In genomic region chrX:22389544-22390243, GRCh38 we compare ENCODE assay signal across 14 cellular contexts.
A peak's percentile ranks its signal among the peaks of the same experiment; 100 is the strongest.
DNase-seq lines count a peak whose midpoint lies in the region; ATAC-seq, FAIRE-seq and TF ChIP-seq lines count a peak whose summit lies in the region.
"Had no signal": no experiment of that assay in that cellular context is flagged by ENCODE, and none has a peak within 500 bp of the region (broad histone marks: within the 10 kb centered on the region; RNA-seq: fewer than 3 reads in every experiment).

No MANE protein-coding gene starts in this region.

- peak overlapping the region; percentile 37; the same call in 1 of the 2 replicates for H2BK120ac ChIP-seq in IMR-90 (ENCODE audit: low read depth, low read length)

- no peak for TF ChIP-seq RAD21 in IMR-90 (IDR thresholded peaks at IDR 0.05; ENCODE audit: low read length)

- H2AK9ac ChIP-seq in IMR-90 (replicated peaks; ENCODE audit: low read depth, low read length, poor library complexity), result no peak overlapping the region

- no peaks in the 10 kb centered on the region for H3K79me1 ChIP-seq in IMR-90 (ENCODE audit: low read depth in 1 of 2, low read length in 2 of 2)

- no peak overlapping the region for H4K8ac ChIP-seq in IMR-90 (ENCODE audit: low read depth in 2 of 2, low read length in 2 of 2)

- peak; percentile 23 for FAIRE-seq in keratinocyte (lab: Jason Lieb, UNC)
- FAIRE-seq: colon, K562 had no signal

- CTCF ChIA-PET in IMR-90 (lab: Yijun Ruan, JAX), result no interaction called here

- H2AK5ac ChIP-seq in IMR-90 (ENCODE audit: low read depth, low read length), result 0 out of 2 replicates have a peak overlapping the region, but pooled peaks have one; percentile 9

- H2BK5ac ChIP-seq in IMR-90 (ENCODE audit: low read depth, low read length, poor library complexity, severe bottlenecking), result peak overlapping the region; percentile 28

- no CpG with 5 or more reads among the region's 6 CpGs for WGBS in IMR-90 (ENCODE audit: extremely low coverage in 2 of 2, insufficient read length in 1 of 2), 2 experiments

- H2AFZ ChIP-seq in IMR-90 (replicated peaks; ENCODE audit: low read length, poor library complexity), result no peak overlapping the region
- H2AFZ ChIP-seq in keratinocyte (ENCODE audit: control insufficient read depth, low read length), result no peak overlapping the region

- H3K18ac ChIP-seq in IMR-90 (ENCODE audit: low read depth, low read length), result no peak overlapping the region; the same call in 1 of the 2 replicates

- H2BK15ac ChIP-seq in IMR-90 (ENCODE audit: low read depth, low read length), result no peak overlapping the region

- no peak overlapping the region for H3K4me3 ChIP-seq in IMR-90 (ENCODE audit: insufficient read depth, low read depth, low read length)
- no peak overlapping the region for H3K4me3 ChIP-seq in keratinocyte (ENCODE audit: control insufficient read depth in 2 of 3, extremely low read depth in 1 of 3, insufficient read depth in 2 of 3, low read depth in 1 of 3, low read length in 3 of 3)
- H3K4me3 ChIP-seq in right atrium auricular region, result no peak overlapping the region
- H3K4me3 ChIP-seq: K562, testis had no signal

- TF ChIP-seq POLR2A in IMR-90 (IDR thresholded peaks at IDR 0.05; ENCODE audit: low read depth, low read length), result no peak

- H4K5ac ChIP-seq in IMR-90 (ENCODE audit: low read depth, low read length), result peak overlapping the region; percentile 19; the same call in 1 of the 2 replicates

- peak overlapping the region; percentile 44; the same call in 1 of the 2 replicates for H2BK20ac ChIP-seq in IMR-90 (ENCODE audit: low read depth, low read length)

- dilution Hi-C loops in IMR-90 (cut with HindIII; ENCODE audit: low sequenced_read_pairs, unreplicated experiment), result no loop called here
- dilution Hi-C loops in keratinocyte (cut with MboI; ENCODE audit: extremely low pct_ligation_motif_present, low sequenced_read_pairs), result no loop called here

- H3K9ac ChIP-seq in IMR-90 (ENCODE audit: low read depth, low read length) (no peak overlapping the region), keratinocyte (ENCODE audit: control insufficient read depth, extremely low read depth, insufficient read depth, low read length) (no peak overlapping the region)

- H3K36me3 ChIP-seq in IMR-90 (ENCODE audit: control insufficient read depth, insufficient read depth, low read length) (no peaks in the 10 kb centered on the region), keratinocyte (ENCODE audit: control insufficient read depth in 2 of 2, extremely low read depth in 1 of 2, insufficient read depth in 2 of 2, low read length in 2 of 2) (no peaks in the 10 kb centered on the region), right atrium auricular region (no peaks in the 10 kb centered on the region)

- in situ Hi-C loops in IMR-90 (cut with MboI; ENCODE audit: low sequenced_read_pairs), result no loop called here

- no TSS peak for BruUV-seq in IMR-90 (replicated peaks; lab: Mats Ljungman, UMichigan)

- H3K4ac ChIP-seq in IMR-90 (ENCODE audit: low read depth, low read length), result peak overlapping the region; percentile 32; the same call in 1 of the 2 replicates

- POLR2A ChIA-PET in IMR-90 (lab: Charles Lee; ENCODE audit: unreplicated experiment), result no interaction called here

- DNase-seq in A172 (ENCODE audit: low spot score) (peak; percentile 90), IMR-90 (peak; percentile 83), keratinocyte (ENCODE audit: low read depth, low spot score) (no peak), mesenteric fat pad (ENCODE audit: low spot score) (no peak), NCI-H2029 (lab: John Stamatoyannopoulos, UW) (no peak), right atrium auricular region (ENCODE audit: low spot score) (no peak)
- DNase-seq: AML-193, islet precursor cell, SIG-M5, testis had no signal

- no peak for TF ChIP-seq CTCF in IMR-90 (conservative IDR thresholded peaks at IDR 0.05; ENCODE audit: low read depth, low read length)
- no peak for TF ChIP-seq CTCF in keratinocyte (optimal IDR thresholded peaks at IDR 0.05 in 1 of 3, IDR thresholded peaks at IDR 0.05 in 1 of 3, conservative IDR thresholded peaks at IDR 0.05 in 1 of 3; ENCODE audit: extremely low read depth in 1 of 3, insufficient read depth in 2 of 3, low read length in 3 of 3)
- TF ChIP-seq CTCF in right atrium auricular region (IDR thresholded peaks at IDR 0.05), result no peak

- no peak overlapping the region for H3K23ac ChIP-seq in IMR-90 (ENCODE audit: low read depth, low read length)

- ATAC-seq in IMR-90 (ENCODE audit: low read depth), result peak; percentile 96
- peak; percentile 96 for ATAC-seq in SK-N-SH treated with all-trans-retinoic acid at 6 μM for 48 hours
- no peak for ATAC-seq in HG03280 (IDR thresholded peaks at IDR 0.05; ENCODE audit: unreplicated experiment)
- ATAC-seq: K562 had no signal

- intact Hi-C loops in IMR-90 (cut with micrococcal nuclease), result no loop called here

- no peaks in the 10 kb centered on the region for H3K79me2 ChIP-seq in keratinocyte (ENCODE audit: control insufficient read depth, insufficient read depth, low read length)

- H3K14ac ChIP-seq in IMR-90 (replicated peaks; ENCODE audit: low read depth, low read length), result no peak overlapping the region

- H3K27ac ChIP-seq in IMR-90 (ENCODE audit: insufficient read depth, low read length) (no peak overlapping the region), keratinocyte (ENCODE audit: control insufficient read depth, insufficient read depth, low read length) (no peak overlapping the region), right atrium auricular region (no peak overlapping the region)
- H3K27ac ChIP-seq: testis had no signal

- H3K9me1 ChIP-seq in IMR-90 (ENCODE audit: insufficient read depth, low read length), result 0 out of 2 replicates have a peak, but pooled peaks cover 7% of the 10 kb centered on the region
- H3K9me1 ChIP-seq in keratinocyte (ENCODE audit: control insufficient read depth, extremely low read depth, insufficient read depth, low read length), result no peaks in the 10 kb centered on the region

- H3K4me1 ChIP-seq in IMR-90 (ENCODE audit: control insufficient read depth, insufficient read depth, low read length) (peaks cover 6% of the 10 kb centered on the region), keratinocyte (ENCODE audit: control insufficient read depth, extremely low read depth, insufficient read depth, low read length) (peaks cover 6% of the 10 kb centered on the region), right atrium auricular region (no peaks in the 10 kb centered on the region)
- H3K4me1 ChIP-seq: testis had no signal

- H4K91ac ChIP-seq in IMR-90 (ENCODE audit: insufficient read depth, low read depth, low read length), result peak overlapping the region; percentile 19; the same call in 1 of the 2 replicates

- H3K9me3 ChIP-seq in IMR-90 (ENCODE audit: control insufficient read depth, insufficient read depth, low read length), result no peaks in the 10 kb centered on the region
- H3K9me3 ChIP-seq in keratinocyte (ENCODE audit: control insufficient read depth, low read depth, low read length), result no peaks in the 10 kb centered on the region
- no peaks in the 10 kb centered on the region for H3K9me3 ChIP-seq in right atrium auricular region
- H3K9me3 ChIP-seq: testis had no signal

- H3K56ac ChIP-seq in IMR-90 (ENCODE audit: extremely low read depth, insufficient read depth, low read length), result no peak overlapping the region

- H3K27me3 ChIP-seq in IMR-90 (ENCODE audit: control insufficient read depth, insufficient read depth, low read length) (no peaks in the 10 kb centered on the region), keratinocyte (ENCODE audit: control insufficient read depth, extremely low read depth, insufficient read depth, low read length) (no peaks in the 10 kb centered on the region), right atrium auricular region (no peaks in the 10 kb centered on the region)
- H3K27me3 ChIP-seq: testis had no signal

- no peaks in the 10 kb centered on the region for H4K20me1 ChIP-seq in IMR-90 (ENCODE audit: insufficient read depth, low read length)
- H4K20me1 ChIP-seq in keratinocyte (ENCODE audit: control insufficient read depth, extremely low read depth, insufficient read depth, low read length), result no peaks in the 10 kb centered on the region

- H3K4me2 ChIP-seq in IMR-90 (ENCODE audit: low read depth, low read length), result peak overlapping the region; percentile 37; the same call in 1 of the 2 replicates
- H3K4me2 ChIP-seq in keratinocyte (ENCODE audit: control insufficient read depth, extremely low read depth, insufficient read depth, low read depth, low read length), result peak overlapping the region; percentile 2

TF ChIP-seq in IMR-90, 13 proteins besides CTCF, POLR2A, EP300 and RAD21:
- no peak for TF ChIP-seq BHLHE40 (IDR thresholded peaks at IDR 0.05; ENCODE audit: low read depth, low read length)
- TF ChIP-seq RCOR1 (IDR thresholded peaks at IDR 0.05; ENCODE audit: insufficient replicate concordance, low read length), result no peak
- TF ChIP-seq MAFK (IDR thresholded peaks at IDR 0.05; ENCODE audit: low read depth, low read length), result peak; percentile 38; the same call in 1 of the 2 replicates
- TF ChIP-seq FOS (IDR thresholded peaks at IDR 0.05; ENCODE audit: low read depth, low read length), result peak; percentile 30; the same call in 1 of the 2 replicates
- TF ChIP-seq CEBPB (IDR thresholded peaks at IDR 0.05; ENCODE audit: low read depth, low read length), result no peak
- TF ChIP-seq NFE2L2 (IDR thresholded peaks at IDR 0.05; ENCODE audit: low read depth, low read length), result no peak
- no peak for TF ChIP-seq CHD1 (IDR thresholded peaks at IDR 0.05; ENCODE audit: low read depth, low read length)
TF ChIP-seq in IMR-90: peak in this region for 2.

TF ChIP-seq in SK-N-SH treated with all-trans-retinoic acid at 6 μM for 48 hours, 23 proteins besides CTCF, POLR2A, EP300 and RAD21:
- TF ChIP-seq RARB (CRISPR knock-in tag; IDR thresholded peaks at IDR 0.05) (no peak), GLIS3 (CRISPR knock-in tag; IDR thresholded peaks at IDR 0.05) (no peak)

Comparison
In these comparisons a context has a peak if more than half of its experiments do, and no peak if none do; other contexts are left out.
1. DNase-seq: peak in A172 (single experiment) and IMR-90 (single experiment); none in keratinocyte (single experiment), mesenteric fat pad (single experiment), NCI-H2029 (single experiment) and right atrium auricular region (single experiment).